ENCODE assay signal across 8 cellular contexts in the genomic region with DNA sequence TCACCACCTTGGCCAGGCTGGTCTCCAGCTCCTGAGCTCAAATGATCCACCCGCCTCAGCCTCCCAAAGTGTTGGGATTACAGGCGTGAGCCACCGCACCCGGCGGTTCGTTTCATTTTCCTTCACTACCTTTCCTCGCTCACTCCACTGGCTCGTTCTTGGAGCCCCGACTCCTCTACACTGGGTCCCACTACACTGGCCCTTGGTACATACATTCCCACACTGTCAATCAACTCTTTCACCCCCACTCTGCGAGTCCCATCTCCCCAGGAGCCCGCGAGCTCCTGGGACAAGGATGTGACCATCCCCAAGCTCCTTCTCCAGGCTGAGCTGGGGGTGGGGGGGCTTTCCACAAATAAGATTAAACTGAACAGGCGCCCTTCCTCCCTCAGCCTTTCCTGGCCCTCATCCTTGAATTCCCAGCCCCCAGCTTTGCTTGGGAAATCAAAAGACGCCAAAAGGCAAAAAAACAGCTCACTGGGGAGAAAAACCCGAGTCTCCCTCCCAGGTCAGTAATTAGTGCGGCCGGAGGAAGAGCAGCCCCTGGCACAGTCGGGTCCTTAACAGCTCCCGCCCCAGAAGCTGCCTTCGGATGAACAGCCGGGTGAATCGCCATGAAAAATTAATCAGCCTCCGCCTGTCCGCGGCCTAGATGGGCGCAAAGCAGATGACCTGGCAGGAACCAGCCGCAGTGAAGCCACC. TPM values are rescaled to one million over a fixed set of nuclear protein-coding genes. Genes with fewer than 3 reads are reported as not detected.
DNase-seq lines count a peak whose midpoint lies in the region; ATAC-seq and TF ChIP-seq lines count a peak whose summit lies in the region.

No MANE protein-coding gene starts in this region.

- no peak for TF ChIP-seq RAD21 in SK-N-SH (IDR thresholded peaks at IDR 0.05; ENCODE audit: low read length)

- peak; percentile 18 for DNase-seq in SK-N-SH
- peak; percentile 69 for DNase-seq in islet precursor cell
- DNase-seq in suprapubic skin (ENCODE audit: low spot score in 2 of 2) = no peak
- no peak for DNase-seq in NCI-H446 treated with DMSO at 0.1 percent for 48 hours (lab: John Stamatoyannopoulos, UW)

- TF ChIP-seq EP300 in SK-N-SH (IDR thresholded peaks at IDR 0.05; ENCODE audit: borderline replicate concordance in 1 of 2, low read depth in 1 of 2, low read length in 1 of 2) (no peak), suprapubic skin (IDR thresholded peaks at IDR 0.05) (no peak)

- no peaks in the 10 kb centered on the region; the same call in 1 of the 2 replicates for H3K27me3 ChIP-seq in SK-N-SH (ENCODE audit: insufficient read depth)
- peaks cover 13% of the 10 kb centered on the region; the same call in 1 of the 2 replicates for H3K27me3 ChIP-seq in OCI-LY1 (ENCODE audit: insufficient read depth, low read length)
- peaks cover 28% of the 10 kb centered on the region for H3K27me3 ChIP-seq in suprapubic skin

- no peaks in the 10 kb centered on the region for H3F3A ChIP-seq in SK-N-SH (replicated peaks; ENCODE audit: insufficient read depth)
- no peaks in the 10 kb centered on the region for H3F3A ChIP-seq in OCI-LY1 (ENCODE audit: insufficient read depth, low read length)

- H3K36me3 ChIP-seq in SK-N-SH (replicated peaks in 1 of 2; ENCODE audit: control insufficient read depth in 1 of 2, insufficient read depth in 2 of 2, low read length in 1 of 2) = no peaks in the 10 kb centered on the region
- no peaks in the 10 kb centered on the region; the same call in 1 of the 2 replicates for H3K36me3 ChIP-seq in OCI-LY1 (ENCODE audit: insufficient read depth, low read length)
- no peaks in the 10 kb centered on the region for H3K36me3 ChIP-seq in suprapubic skin

- H3K9me3 ChIP-seq in SK-N-SH (no peaks in the 10 kb centered on the region), OCI-LY1 (ENCODE audit: low read length) (no peaks in the 10 kb centered on the region), suprapubic skin (no peaks in the 10 kb centered on the region)

- H4K20me1 ChIP-seq in SK-N-SH (ENCODE audit: insufficient read depth) (no peaks in the 10 kb centered on the region), OCI-LY1 (ENCODE audit: insufficient read depth, low read length) (no peaks in the 10 kb centered on the region)

- H2AFZ ChIP-seq in SK-N-SH (ENCODE audit: low read depth) = no peak overlapping the region
- H2AFZ ChIP-seq in OCI-LY1 (ENCODE audit: low read length) = no peak overlapping the region

- 44% methylated on average over 21 of the region's 27 CpGs for WGBS in SK-N-SH (ENCODE audit: low lambda C conversion rate)
- WGBS in suprapubic skin = 64% methylated on average over 26 of the region's 27 CpGs

- H3K79me2 ChIP-seq in SK-N-SH (ENCODE audit: insufficient read depth) (no peaks in the 10 kb centered on the region), OCI-LY1 (ENCODE audit: insufficient read depth, low read length) (no peaks in the 10 kb centered on the region)

- TF ChIP-seq POLR2A in suprapubic skin (IDR thresholded peaks at IDR 0.05) = no peak

- POLR2A ChIA-PET in SK-N-SH (lab: Yijun Ruan, JAX) = no interaction called here

- ATAC-seq in SK-N-SH treated with all-trans-retinoic acid at 6 μM for 48 hours = no peak; the same call in 2 of the 3 replicates
- no peak for ATAC-seq in HG03025 (IDR thresholded peaks at IDR 0.05; ENCODE audit: low FRiP score, unreplicated experiment)
- no peak for ATAC-seq in HG03280 (IDR thresholded peaks at IDR 0.05; ENCODE audit: unreplicated experiment)

- H3K27ac ChIP-seq in SK-N-SH (ENCODE audit: low read depth in 2 of 2, low read length in 1 of 2) = no peak overlapping the region
- no peak overlapping the region for H3K27ac ChIP-seq in OCI-LY1 (ENCODE audit: low read depth, low read length, poor library complexity, severe bottlenecking)
- H3K27ac ChIP-seq in suprapubic skin = no peak overlapping the region

- peaks cover 0 to 2% of the 10 kb centered on the region in 2 experiments; a peak in 1 of 4 replicates for H3K4me1 ChIP-seq in SK-N-SH (ENCODE audit: control insufficient read depth in 1 of 2, insufficient read depth in 2 of 2, low read depth in 1 of 2, low read length in 1 of 2)
- H3K4me1 ChIP-seq in OCI-LY1 (ENCODE audit: insufficient read depth, low read length, severe bottlenecking) = peaks cover 29% of the 10 kb centered on the region
- peaks cover 13% of the 10 kb centered on the region for H3K4me1 ChIP-seq in suprapubic skin

- H3K9ac ChIP-seq in SK-N-SH (no peak overlapping the region), OCI-LY1 (ENCODE audit: low read length) (peak overlapping the region; percentile 32; the same call in 1 of the 2 replicates)

- H3K4me3 ChIP-seq in SK-N-SH (ENCODE audit: low read depth in 2 of 2, low read length in 1 of 2) = 0 out of 4 replicates have a peak overlapping the region, but pooled peaks of 1 of the 2 experiments have one; percentile 27
- peak overlapping the region; percentile 57 for H3K4me3 ChIP-seq in OCI-LY1 (ENCODE audit: low read depth, low read length, poor library complexity, severe bottlenecking)
- peak overlapping the region; percentile 37 for H3K4me3 ChIP-seq in suprapubic skin

- TF ChIP-seq CTCF in SK-N-SH (IDR thresholded peaks at IDR 0.05) (no peak), OCI-LY1 (IDR thresholded peaks at IDR 0.05; ENCODE audit: low read length) (no peak), suprapubic skin (IDR thresholded peaks at IDR 0.05) (no peak)

- H3K4me2 ChIP-seq in SK-N-SH (peak overlapping the region; percentile 80; the same call in 1 of the 2 replicates), OCI-LY1 (ENCODE audit: low read length) (peak overlapping the region; percentile 82)

- H3K9me2 ChIP-seq in SK-N-SH = no peaks in the 10 kb centered on the region
- no peaks in the 10 kb centered on the region for H3K9me2 ChIP-seq in OCI-LY1 (ENCODE audit: low read depth, low read length)

- CTCF ChIA-PET in SK-N-SH (lab: Yijun Ruan, JAX) = interaction anchor here (0.9 to 3.5 kb wide), 10 partner anchors 8 to 1402 kb away, joined by 3 to 32 read pairs (median 8); no protein-coding TSS in a partner anchor

TF ChIP-seq in SK-N-SH, 30 proteins besides CTCF, POLR2A, EP300 and RAD21 (continues in another document):
- no peak for TF ChIP-seq POLR2AphosphoS5 (IDR thresholded peaks at IDR 0.05; ENCODE audit: low read depth, low read length)
- TF ChIP-seq, protein P1, sequence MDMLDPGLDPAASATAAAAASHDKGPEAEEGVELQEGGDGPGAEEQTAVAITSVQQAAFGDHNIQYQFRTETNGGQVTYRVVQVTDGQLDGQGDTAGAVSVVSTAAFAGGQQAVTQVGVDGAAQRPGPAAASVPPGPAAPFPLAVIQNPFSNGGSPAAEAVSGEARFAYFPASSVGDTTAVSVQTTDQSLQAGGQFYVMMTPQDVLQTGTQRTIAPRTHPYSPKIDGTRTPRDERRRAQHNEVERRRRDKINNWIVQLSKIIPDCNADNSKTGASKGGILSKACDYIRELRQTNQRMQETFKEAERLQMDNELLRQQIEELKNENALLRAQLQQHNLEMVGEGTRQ (IDR thresholded peaks at IDR 0.05; ENCODE audit: borderline replicate concordance, low read depth, low read length) = no peak
- TF ChIP-seq, protein P2, sequence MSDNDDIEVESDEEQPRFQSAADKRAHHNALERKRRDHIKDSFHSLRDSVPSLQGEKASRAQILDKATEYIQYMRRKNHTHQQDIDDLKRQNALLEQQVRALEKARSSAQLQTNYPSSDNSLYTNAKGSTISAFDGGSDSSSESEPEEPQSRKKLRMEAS (IDR thresholded peaks at IDR 0.05; ENCODE audit: low read depth) = no peak
- no peak for TF ChIP-seq ELF1 (IDR thresholded peaks at IDR 0.05)
- no peak for TF ChIP-seq SIN3A (IDR thresholded peaks at IDR 0.05; ENCODE audit: borderline replicate concordance, low read depth, low read length)
- TF ChIP-seq TAF1 (IDR thresholded peaks at IDR 0.05; ENCODE audit: borderline replicate concordance, low read depth, low read length) = no peak
- TF ChIP-seq EZH2phosphoT487 (IDR thresholded peaks at IDR 0.05; ENCODE audit: borderline replicate concordance, low read depth) = no peak
- TF ChIP-seq TCF12 (IDR thresholded peaks at IDR 0.05) = no peak
- no peak for TF ChIP-seq NFIC (IDR thresholded peaks at IDR 0.05; ENCODE audit: borderline replicate concordance)

TF ChIP-seq in SK-N-SH treated with all-trans-retinoic acid at 6 μM for 48 hours, 23 proteins besides CTCF, POLR2A, EP300 and RAD21:
- TF ChIP-seq PPARA (CRISPR knock-in tag; IDR thresholded peaks at IDR 0.05; ENCODE audit: borderline replicate concordance) (no peak), ISL1 (CRISPR knock-in tag; IDR thresholded peaks at IDR 0.05) (no peak), ZC3H10 (CRISPR knock-in tag; IDR thresholded peaks at IDR 0.05) (no peak), SNAI2 (CRISPR knock-in tag; IDR thresholded peaks at IDR 0.05) (no peak)
- TF ChIP-seq, protein P3, sequence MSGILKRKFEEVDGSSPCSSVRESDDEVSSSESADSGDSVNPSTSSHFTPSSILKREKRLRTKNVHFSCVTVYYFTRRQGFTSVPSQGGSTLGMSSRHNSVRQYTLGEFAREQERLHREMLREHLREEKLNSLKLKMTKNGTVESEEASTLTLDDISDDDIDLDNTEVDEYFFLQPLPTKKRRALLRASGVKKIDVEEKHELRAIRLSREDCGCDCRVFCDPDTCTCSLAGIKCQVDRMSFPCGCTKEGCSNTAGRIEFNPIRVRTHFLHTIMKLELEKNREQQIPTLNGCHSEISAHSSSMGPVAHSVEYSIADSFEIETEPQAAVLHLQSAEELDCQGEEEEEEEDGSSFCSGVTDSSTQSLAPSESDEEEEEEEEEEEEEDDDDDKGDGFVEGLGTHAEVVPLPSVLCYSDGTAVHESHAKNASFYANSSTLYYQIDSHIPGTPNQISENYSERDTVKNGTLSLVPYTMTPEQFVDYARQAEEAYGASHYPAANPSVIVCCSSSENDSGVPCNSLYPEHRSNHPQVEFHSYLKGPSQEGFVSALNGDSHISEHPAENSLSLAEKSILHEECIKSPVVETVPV (CRISPR knock-in tag; IDR thresholded peaks at IDR 0.05) = no peak

RNA-seq across cellular contexts. Expression of a gene that starts 42.8 kb away (rescaled TPM):
- not detected in 2 replicates for polyA plus RNA-seq in SK-N-SH (2012; rRNA removed)
- polyA plus RNA-seq in SK-N-SH (2012; cell fraction: cytosol; rRNA removed) = not detected in 2 replicates
- polyA plus RNA-seq in SK-N-SH (2012; cell fraction: nucleus; rRNA removed) = not detected in 2 replicates
- total RNA-seq in suprapubic skin = 1 to 10 TPM in 1 of 4 donors, not detected in 3; 1.7 TPM

Comparison
In these comparisons a context has a peak if more than half of its experiments do, and no peak if none do; other contexts are left out.
1. DNase-seq: peak in SK-N-SH (single experiment) and islet precursor cell (single experiment); none in suprapubic skin (0 of 2) and NCI-H446 treated with DMSO at 0.1 percent for 48 hours (single experiment).